In genomic region chr1:117653195-117653594, GRCh38 we compare ENCODE assay signal across 20 cellular contexts. TPM values are rescaled to one million over a fixed set of nuclear protein-coding genes. Genes with fewer than 3 reads are reported as not detected.
A peak's percentile ranks its signal among the peaks of the same experiment; 100 is the strongest.
DNase-seq lines count a peak whose midpoint lies in the region; ATAC-seq and TF ChIP-seq lines count a peak whose summit lies in the region.
"Had no signal": no experiment of that assay in that cellular context is flagged by ENCODE, and none has a peak within 500 bp of the region (broad histone marks: within the 10 kb centered on the region; RNA-seq: fewer than 3 reads in every experiment).

No MANE protein-coding gene starts in this region.

- intact Hi-C loops in IMR-90 (cut with micrococcal nuclease): no loop called here
- intact Hi-C loops in posterior vena cava (cut with DNase I): no loop called here

- no peak overlapping the region for H3K4ac ChIP-seq in IMR-90 (ENCODE audit: low read depth, low read length)

- H2BK120ac ChIP-seq in IMR-90 (ENCODE audit: low read depth, low read length): peak overlapping the region; percentile 30; the same call in 1 of the 2 replicates

- H4K20me1 ChIP-seq in IMR-90 (ENCODE audit: insufficient read depth, low read length): no peaks in the 10 kb centered on the region

- no peak overlapping the region for H2BK15ac ChIP-seq in IMR-90 (ENCODE audit: low read depth, low read length)

- in situ Hi-C loops in IMR-90 (cut with MboI; ENCODE audit: low sequenced_read_pairs): no loop called here

- no TSS peak for BruUV-seq in IMR-90 (replicated peaks; lab: Mats Ljungman, UMichigan)

- H3K9ac ChIP-seq in IMR-90 (ENCODE audit: low read depth, low read length): no peak overlapping the region

- peak overlapping the region; percentile 95 for H3K27ac Mint-ChIP-seq in activated CD8-positive, alpha-beta memory T cell treated with anti-CD3 and anti-CD28 coated beads, Interleukin-2, amount 10 ng/mL, durations not matched to agents 7 days and 5 days
- H3K27ac Mint-ChIP-seq in T-helper 17 cell: peak overlapping the region; percentile 94

- H3K4me1 ChIP-seq in IMR-90 (ENCODE audit: control insufficient read depth, insufficient read depth, low read length): peaks cover 11% of the 10 kb centered on the region

- H4K8ac ChIP-seq in IMR-90 (ENCODE audit: low read depth in 2 of 2, low read length in 2 of 2): no peak overlapping the region; a peak in 1 of 4 replicates

- no peaks in the 10 kb centered on the region for H3K9me3 Mint-ChIP-seq in activated CD8-positive, alpha-beta memory T cell treated with anti-CD3 and anti-CD28 coated beads, Interleukin-2, amount 10 ng/mL, durations not matched to agents 7 days and 5 days (ENCODE audit: low read depth)
- H3K9me3 Mint-ChIP-seq: activated naive CD8-positive, alpha-beta T cell treated with anti-CD3 and anti-CD28 coated beads, Interleukin-2, amount 50 U/mL, for 24 hours; naive thymus-derived CD8-positive, alpha-beta T cell; T-helper 2 cell treated with Interferon-gamma antibody and Interleukin-4, amounts not matched to agents 5 μg/mL and 100 μg/mL, for 36 hours had no signal

- DNase-seq in activated CD8-positive, alpha-beta memory T cell treated with anti-CD3 and anti-CD28 coated beads, Interleukin-2, amount 10 ng/mL, durations not matched to agents 7 days and 5 days: no peak
- DNase-seq in activated CD8-positive, alpha-beta memory T cell treated with anti-CD3 and anti-CD28 coated beads, Interleukin-2, amount 50 U/mL, for 4 hours: no peak
- no peak for DNase-seq in IMR-90
- DNase-seq in T-helper 17 cell: no peak
- DNase-seq in posterior vena cava (ENCODE audit: low spot score): peak; percentile 25
- no peak for DNase-seq in MG63
- DNase-seq in activated gamma-delta T cell (lab: John Stamatoyannopoulos, UW): no peak
- no peak for DNase-seq in A172 (ENCODE audit: low spot score)
- DNase-seq: activated naive CD8-positive, alpha-beta T cell treated with anti-CD3 and anti-CD28 coated beads, Interleukin-2, amount 50 U/mL, for 24 hours; AML-193; GDM1; hypothalamus; naive thymus-derived CD8-positive, alpha-beta T cell; NCI-H1436; NCI-H774 had no signal

- H2AK9ac ChIP-seq in IMR-90 (replicated peaks; ENCODE audit: low read depth, low read length, poor library complexity): no peak overlapping the region

- no peak overlapping the region for H2AK5ac ChIP-seq in IMR-90 (ENCODE audit: low read depth, low read length)

- no peak overlapping the region for H2BK5ac ChIP-seq in IMR-90 (ENCODE audit: low read depth, low read length, poor library complexity, severe bottlenecking)

- H2AFZ ChIP-seq in IMR-90 (replicated peaks; ENCODE audit: low read length, poor library complexity): no peak overlapping the region

- peaks cover 2% of the 10 kb centered on the region for H3K27me3 Mint-ChIP-seq in activated CD8-positive, alpha-beta memory T cell treated with anti-CD3 and anti-CD28 coated beads, Interleukin-2, amount 10 ng/mL, durations not matched to agents 7 days and 5 days
- H3K27me3 Mint-ChIP-seq in T-helper 17 cell: no peaks in the 10 kb centered on the region

- peaks cover 75% of the 10 kb centered on the region for H3K4me1 Mint-ChIP-seq in activated CD8-positive, alpha-beta memory T cell treated with anti-CD3 and anti-CD28 coated beads, Interleukin-2, amount 10 ng/mL, durations not matched to agents 7 days and 5 days
- H3K4me1 Mint-ChIP-seq in T-helper 17 cell: peaks cover 66% of the 10 kb centered on the region

- no peak overlapping the region for H4K5ac ChIP-seq in IMR-90 (ENCODE audit: low read depth, low read length)

- CTCF ChIA-PET in activated CD8-positive, alpha-beta memory T cell treated with anti-CD3 and anti-CD28 coated beads, Interleukin-2, amount 10 ng/mL, durations not matched to agents 7 days and 5 days (lab: Charles Lee): interaction anchor here (1.5 to 6.7 kb wide), 2 partner anchors 11 to 118 kb away, joined by 8 to 39 read pairs; no protein-coding TSS in a partner anchor
- CTCF ChIA-PET in IMR-90 (lab: Yijun Ruan, JAX): interaction anchor here (1.3 kb wide), 1 partner anchor 12 kb away, joined by 3 read pairs; no protein-coding TSS in a partner anchor

- H3K79me1 ChIP-seq in IMR-90 (ENCODE audit: low read depth in 1 of 2, low read length in 2 of 2): no peaks in the 10 kb centered on the region

- dilution Hi-C loops in IMR-90 (cut with HindIII; ENCODE audit: low sequenced_read_pairs, unreplicated experiment): no loop called here

- no peak overlapping the region for H3K4me3 ChIP-seq in IMR-90 (ENCODE audit: insufficient read depth, low read depth, low read length)
- H3K4me3 ChIP-seq in MG63: no peak overlapping the region
- H3K4me3 ChIP-seq: A549, SK-N-MC, tibial nerve had no signal

- 0 out of 2 replicates have a peak overlapping the region, but pooled peaks have one; percentile 14 for H3K14ac ChIP-seq in IMR-90 (replicated peaks; ENCODE audit: low read depth, low read length)

- no peak overlapping the region for H4K91ac ChIP-seq in IMR-90 (ENCODE audit: insufficient read depth, low read depth, low read length)

- H3K23ac ChIP-seq in IMR-90 (ENCODE audit: low read depth, low read length): no peak overlapping the region

- no peak overlapping the region for H3K4me2 ChIP-seq in IMR-90 (ENCODE audit: low read depth, low read length)

- no peak overlapping the region for H3K18ac ChIP-seq in IMR-90 (ENCODE audit: low read depth, low read length)

- no peaks in the 10 kb centered on the region for H3K36me3 ChIP-seq in IMR-90 (ENCODE audit: control insufficient read depth, insufficient read depth, low read length)
- H3K36me3 ChIP-seq in MG63: no peaks in the 10 kb centered on the region
- H3K36me3 ChIP-seq: tibial nerve had no signal

- TF ChIP-seq POLR2A in IMR-90 (IDR thresholded peaks at IDR 0.05; ENCODE audit: low read depth, low read length): no peak

- no peaks in the 10 kb centered on the region; the same call in 1 of the 2 replicates for H3K9me3 ChIP-seq in IMR-90 (ENCODE audit: control insufficient read depth, insufficient read depth, low read length)
- no peaks in the 10 kb centered on the region for H3K9me3 ChIP-seq in T-helper 17 cell (ENCODE audit: control insufficient read depth, low read length, poor library complexity, severe bottlenecking)
- no peaks in the 10 kb centered on the region for H3K9me3 ChIP-seq in MG63
- H3K9me3 ChIP-seq: A549, tibial nerve had no signal

- POLR2A ChIA-PET in IMR-90 (lab: Charles Lee; ENCODE audit: unreplicated experiment): no interaction called here

- TF ChIP-seq CTCF in IMR-90 (conservative IDR thresholded peaks at IDR 0.05; ENCODE audit: low read depth, low read length): no peak

- H3K27me3 ChIP-seq in IMR-90 (ENCODE audit: control insufficient read depth, insufficient read depth, low read length): no peaks in the 10 kb centered on the region
- no peaks in the 10 kb centered on the region for H3K27me3 ChIP-seq in MG63
- H3K27me3 ChIP-seq: tibial nerve had no signal

- H3K4me3 Mint-ChIP-seq in activated CD8-positive, alpha-beta memory T cell treated with anti-CD3 and anti-CD28 coated beads, Interleukin-2, amount 10 ng/mL, durations not matched to agents 7 days and 5 days: no peak overlapping the region
- peak overlapping the region; percentile 62 for H3K4me3 Mint-ChIP-seq in T-helper 17 cell

- no peak overlapping the region for H3K27ac ChIP-seq in IMR-90 (ENCODE audit: insufficient read depth, low read length)
- H3K27ac ChIP-seq: SK-N-MC, tibial nerve had no signal

- no peak overlapping the region for H3K56ac ChIP-seq in IMR-90 (ENCODE audit: extremely low read depth, insufficient read depth, low read length)

- WGBS in IMR-90 (ENCODE audit: extremely low coverage in 2 of 2, insufficient read length in 1 of 2), 2 experiments: 100% methylated on average over 2 of the region's 4 CpGs; no CpG with 5 or more reads in 1 of the 2 experiments

- peaks cover 1% of the 10 kb centered on the region for H3K36me3 Mint-ChIP-seq in activated CD8-positive, alpha-beta memory T cell treated with anti-CD3 and anti-CD28 coated beads, Interleukin-2, amount 10 ng/mL, durations not matched to agents 7 days and 5 days
- peaks cover 2% of the 10 kb centered on the region for H3K36me3 Mint-ChIP-seq in T-helper 17 cell (ENCODE audit: low read depth)
- H3K36me3 Mint-ChIP-seq: naive thymus-derived CD8-positive, alpha-beta T cell had no signal

- H3K9me1 ChIP-seq in IMR-90 (ENCODE audit: insufficient read depth, low read length): 0 out of 2 replicates have a peak, but pooled peaks cover 4% of the 10 kb centered on the region

- no peak overlapping the region for H2BK20ac ChIP-seq in IMR-90 (ENCODE audit: low read depth, low read length)

- no peak for ATAC-seq in activated CD8-positive, alpha-beta memory T cell treated with anti-CD3 and anti-CD28 coated beads, Interleukin-2, amount 10 ng/mL, durations not matched to agents 7 days and 5 days
- no peak for ATAC-seq in IMR-90 (ENCODE audit: low read depth)
- no peak for ATAC-seq in T-helper 17 cell
- ATAC-seq: A549; activated naive CD8-positive, alpha-beta T cell treated with anti-CD3 and anti-CD28 coated beads, Interleukin-2, amount 50 U/mL, for 24 hours; naive thymus-derived CD8-positive, alpha-beta T cell had no signal

- no peak for TF ChIP-seq RAD21 in IMR-90 (IDR thresholded peaks at IDR 0.05; ENCODE audit: low read length)

TF ChIP-seq in IMR-90, 13 proteins besides CTCF, POLR2A, EP300 and RAD21 (continues in another document):
- TF ChIP-seq SMC3 (IDR thresholded peaks at IDR 0.05; ENCODE audit: low read depth, low read length): no peak
- no peak for TF ChIP-seq ELK1 (IDR thresholded peaks at IDR 0.05; ENCODE audit: borderline replicate concordance, low read depth, low read length)
- no peak for TF ChIP-seq MAZ (IDR thresholded peaks at IDR 0.05; ENCODE audit: borderline replicate concordance, low read depth, low read length)
- TF ChIP-seq RFX5 (IDR thresholded peaks at IDR 0.05; ENCODE audit: low read depth, low read length): no peak

RNA-seq across cellular contexts. Expression of gene TENT5C, which starts 47.3 kb away (rescaled TPM):
- 10 to 100 TPM; 41.6 to 50.3 TPM for total RNA-seq in activated CD8-positive, alpha-beta memory T cell treated with anti-CD3 and anti-CD28 coated beads, Interleukin-2, amount 10 ng/mL, durations not matched to agents 7 days and 5 days
- total RNA-seq in IMR-90 (2012; rRNA removed): 4.1 and 5.3 TPM in 2 replicates
- polyA plus RNA-seq in IMR-90 (2012; rRNA removed): 1.2 and 1.5 TPM in 2 replicates
- polyA plus RNA-seq in IMR-90 (2012; cell fraction: cytosol; rRNA removed): 0.53 and 0.84 TPM in 2 replicates
- 0.44 and 1.0 TPM in 2 replicates for polyA plus RNA-seq in IMR-90 (2012; cell fraction: nucleus; rRNA removed; ENCODE audit: low replicate concordance)
- 100 to 1,000 TPM; 129 to 173 TPM for total RNA-seq in T-helper 17 cell
- total RNA-seq in posterior vena cava: 10 to 100 TPM in 1 of 2 donors, 1 to 10 TPM in 1; 3.6 to 12.4 TPM
- 6.2 and 6.4 TPM in 2 replicates for total RNA-seq in MG63 (2014; rRNA removed; shearing (Covaris generic); ENCODE audit: low replicate concordance)
- total RNA-seq in A172 (2014; rRNA removed; shearing (Covaris generic)): 0.12 and 0.31 TPM in 2 replicates
- total RNA-seq: MCF 10A had no signal
